Comparison of ENCODE assay signal across 10 cellular contexts in the genomic region with DNA sequence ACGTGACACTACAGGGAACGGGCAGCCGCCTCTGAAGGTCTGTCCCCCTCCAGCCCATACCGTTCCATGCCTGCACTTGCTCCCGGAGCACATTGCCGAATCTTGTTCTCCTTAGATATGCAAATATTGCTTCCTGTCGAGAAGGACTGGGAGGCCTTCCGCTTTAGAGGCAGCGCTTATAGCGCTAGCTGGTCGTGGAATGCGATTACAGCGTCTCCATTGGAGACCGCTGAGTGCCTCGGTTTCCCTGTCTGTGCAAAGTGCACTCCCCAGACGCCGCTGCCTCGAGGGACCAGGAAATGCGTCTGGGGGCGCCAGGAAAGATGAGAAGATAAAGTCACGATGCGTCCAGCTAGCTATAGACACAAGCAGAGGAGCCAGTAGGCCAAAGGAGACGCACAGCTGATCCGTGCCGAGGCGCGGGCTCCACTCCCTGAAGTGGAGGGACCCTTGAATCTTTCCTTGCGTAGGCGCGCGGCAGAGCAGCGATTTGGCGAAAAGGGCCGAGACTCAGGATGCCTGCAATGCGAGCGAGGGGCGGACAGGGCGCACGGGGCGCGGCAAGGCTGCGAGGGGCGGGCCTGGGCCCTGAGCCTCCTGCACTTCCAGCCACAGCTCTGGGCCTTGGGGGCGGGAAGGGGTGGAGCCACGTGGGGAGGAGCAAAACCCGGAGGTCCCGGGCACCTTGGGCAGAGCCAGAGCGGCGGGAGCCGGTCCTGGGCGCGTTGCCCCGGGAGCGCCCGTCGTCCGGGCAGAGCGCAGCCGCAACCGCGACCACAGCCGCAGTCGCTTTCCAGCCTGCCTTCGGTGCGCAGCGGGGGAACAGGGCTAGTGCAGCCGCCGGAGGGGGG. TPM values are rescaled to one million over a fixed set of nuclear protein-coding genes. Genes with fewer than 3 reads are reported as not detected.
A peak's percentile ranks its signal among the peaks of the same experiment; 100 is the strongest.
DNase-seq lines count a peak whose midpoint lies in the region; ATAC-seq and TF ChIP-seq lines count a peak whose summit lies in the region.
"Had no signal": no experiment of that assay in that cellular context is flagged by ENCODE, and none has a peak within 500 bp of the region (broad histone marks: within the 10 kb centered on the region; RNA-seq: fewer than 3 reads in every experiment).

Gene RASSF10, plus strand, starts transcription at position 692 of the 851 bp plus-strand sequence. CDS start 261 bp downstream, outside the sequence.

- no peak for TF ChIP-seq EP300 in gastroesophageal sphincter (IDR thresholded peaks at IDR 0.05)

- ATAC-seq in gastroesophageal sphincter (peak; percentile 60), HG03175 (IDR thresholded peaks at IDR 0.05; ENCODE audit: unreplicated experiment) (no peak)

- WGBS in gastroesophageal sphincter (ENCODE audit: low coverage in 1 of 2), 2 donors, result 17% methylated on average over 2 of the region's 68 CpGs; no CpG with 5 or more reads in 1 of the 2 donors

- H3K27me3 ChIP-seq in gastroesophageal sphincter, result peaks cover 94% of the 10 kb centered on the region

- H3K36me3 ChIP-seq in gastroesophageal sphincter, result no peaks in the 10 kb centered on the region

- DNase-seq in DMS79 (lab: John Stamatoyannopoulos, UW), result peak; percentile 76
- peak; percentile 94 for DNase-seq in HT-29 (ENCODE audit: low spot score)
- DNase-seq in nucleus accumbens (lab: John Stamatoyannopoulos, UW), result peak in 38 of 56 donors; percentile 9 to 77 (median 40)
- DNase-seq in immature natural killer cell, result no peak
- DNase-seq in RKO (ENCODE audit: low spot score), result no peak
- DNase-seq: naive B cell had no signal

- H3K9me3 ChIP-seq in gastroesophageal sphincter, result peaks cover 0 to 7% (median 0%) of the 10 kb centered on the region in 3 donors

- TF ChIP-seq CTCF in VCaP (conservative IDR thresholded peaks at IDR 0.05) (no peak), gastroesophageal sphincter (IDR thresholded peaks at IDR 0.05) (no peak)

- no peak for TF ChIP-seq POLR2A in gastroesophageal sphincter (IDR thresholded peaks at IDR 0.05)

- no peaks in the 10 kb centered on the region for H3K36me3 Mint-ChIP-seq in immature natural killer cell
- H3K36me3 Mint-ChIP-seq: IgD-negative memory B cell, naive B cell had no signal

- H3K4me3 ChIP-seq in gastroesophageal sphincter, result peak within 1 kb of the TSS in 1 of 2 donors; percentile 46

- peaks cover 0 to 30% (median 23%) of the 10 kb centered on the region in 3 donors for H3K4me1 ChIP-seq in gastroesophageal sphincter

- no peak within 1 kb of the TSS for H3K27ac Mint-ChIP-seq in immature natural killer cell

- H3K4me1 Mint-ChIP-seq in immature natural killer cell, result no peaks in the 10 kb centered on the region
- H3K4me1 Mint-ChIP-seq: IgD-negative memory B cell had no signal

- H3K27ac ChIP-seq in VCaP, result peak within 1 kb of the TSS; percentile 77
- H3K27ac ChIP-seq in gastroesophageal sphincter, result no peak within 1 kb of the TSS

- peaks cover 12 to 23% (median 20%) of the 10 kb centered on the region in 3 donors for H3K27me3 Mint-ChIP-seq in immature natural killer cell (ENCODE audit: low read depth in 3 of 3)

- no peaks in the 10 kb centered on the region for H3K9me3 Mint-ChIP-seq in immature natural killer cell
- H3K9me3 Mint-ChIP-seq: IgD-negative memory B cell had no signal

- peak within 1 kb of the TSS in 1 of 5 donors; percentile 45 for H3K4me3 Mint-ChIP-seq in immature natural killer cell

RNA-seq across cellular contexts. Expression of gene RASSF10, which starts in this region (rescaled TPM):
- total RNA-seq in HT-29 (2014; rRNA removed; shearing (Covaris generic)), result 32.4 and 33.8 TPM in 2 replicates
- 1 to 10 TPM in 1 of 4 donors, under 1 TPM in 1, not detected in 2; 0.27 to 1.3 TPM for total RNA-seq in gastroesophageal sphincter
- not detected for polyA plus RNA-seq in immature natural killer cell
- polyA plus RNA-seq: IgD-negative memory B cell had no signal

Comparison
In these comparisons a context has a peak if more than half of its experiments do, and no peak if none do; other contexts are left out.
1. RNA of gene RASSF10 (total RNA-seq): 32.4 to 33.8 TPM in HT-29; 0.27 to 1.3 TPM in gastroesophageal sphincter; every median in the first group is over 10 times any median in the second.
2. DNase-seq: peak in DMS79 (single experiment), HT-29 (single experiment) and nucleus accumbens (38 of 56); none in immature natural killer cell (0 of 3) and RKO (single experiment).